Comparison of ENCODE assay signal across 2 cellular contexts in genomic region chr2:169718930-169719504, GRCh38.
A peak's percentile ranks its signal among the peaks of the same experiment; 100 is the strongest.
TF ChIP-seq lines count a peak whose summit lies in the region.

No MANE protein-coding gene starts in this region.

TF ChIP-seq in WTC11, 78 proteins besides CTCF, POLR2A, EP300 and RAD21:
- TF ChIP-seq GABPB1 (CRISPR knock-in tag; IDR thresholded peaks at IDR 0.05) (peak; percentile 98), OVOL2 (CRISPR knock-in tag; IDR thresholded peaks at IDR 0.05; ENCODE audit: borderline replicate concordance) (no peak)

TF ChIP-seq in K562, 482 proteins besides CTCF, POLR2A, EP300 and RAD21:
- TF ChIP-seq NFRKB (IDR thresholded peaks at IDR 0.05; ENCODE audit: low read depth) (no peak), CGGBP1 (CRISPR knock-in tag; IDR thresholded peaks at IDR 0.05) (no peak), MYC (IDR thresholded peaks at IDR 0.05; ENCODE audit: low read depth, low read length) (peak; percentile 33; the same call in 1 of the 2 replicates), MYC (CRISPR knock-in tag; IDR thresholded peaks at IDR 0.05; ENCODE audit: borderline replicate concordance, low read depth) (no peak), ZNF212 (CRISPR knock-in tag; IDR thresholded peaks at IDR 0.05) (no peak), KAT7 (CRISPR knock-in tag; IDR thresholded peaks at IDR 0.05; ENCODE audit: borderline replicate concordance) (no peak), ZFP91 (CRISPR knock-in tag; IDR thresholded peaks at IDR 0.05) (no peak), ZNF586 (CRISPR knock-in tag; conservative IDR thresholded peaks at IDR 0.05) (no peak), DACH1 (IDR thresholded peaks at IDR 0.05; ENCODE audit: partially characterized antibody) (no peak), TAF9B (IDR thresholded peaks at IDR 0.05; ENCODE audit: partially characterized antibody) (no peak), XRCC5 (IDR thresholded peaks at IDR 0.05; ENCODE audit: low read depth, low read length) (no peak), CBX5 (IDR thresholded peaks at IDR 0.05; ENCODE audit: borderline replicate concordance, low read depth) (no peak), MAFF (IDR thresholded peaks at IDR 0.05; ENCODE audit: low read length) (no peak), ATF6 (CRISPR knock-in tag; IDR thresholded peaks at IDR 0.05) (no peak), SNIP1 (IDR thresholded peaks at IDR 0.05; ENCODE audit: low read depth) (no peak), REST (CRISPR knock-in tag; IDR thresholded peaks at IDR 0.05; ENCODE audit: low read depth) (no peak), ZKSCAN3 (CRISPR knock-in tag; IDR thresholded peaks at IDR 0.05) (no peak), SRSF9 (IDR thresholded peaks at IDR 0.05; ENCODE audit: borderline replicate concordance, low read depth, low read length) (no peak), CBX8 (IDR thresholded peaks at IDR 0.05; ENCODE audit: borderline replicate concordance, extremely low read depth, low read depth, low read length, poor library complexity, severe bottlenecking) (no peak), HNRNPUL1 (IDR thresholded peaks at IDR 0.05; ENCODE audit: low read length) (no peak), CXXC5 (CRISPR knock-in tag; IDR thresholded peaks at IDR 0.05) (0 out of 2 replicates have a peak, but pooled peaks have one; percentile 8), CC2D1A (IDR thresholded peaks at IDR 0.05) (no peak), TGIF2 (CRISPR knock-in tag; IDR thresholded peaks at IDR 0.05) (no peak), ZBTB11 (CRISPR knock-in tag; IDR thresholded peaks at IDR 0.05) (no peak), CREB3 (tag; conservative IDR thresholded peaks at IDR 0.05; ENCODE audit: low read depth) (no peak), CTBP1 (IDR thresholded peaks at IDR 0.05; ENCODE audit: borderline replicate concordance) (peak; percentile 19; the same call in 1 of the 2 replicates), KDM4B (IDR thresholded peaks at IDR 0.05; ENCODE audit: borderline replicate concordance in 2 of 2, low read depth in 1 of 2) (no peak), PHF20 (IDR thresholded peaks at IDR 0.05; ENCODE audit: partially characterized antibody) (no peak), L3MBTL2 (IDR thresholded peaks at IDR 0.05) (peak; percentile 36; the same call in 1 of the 2 replicates), CTCFL (IDR thresholded peaks at IDR 0.05; ENCODE audit: borderline replicate concordance, insufficient read depth, low read depth, low read length, poor library complexity, severe bottlenecking) (no peak), TRIM24 (IDR thresholded peaks at IDR 0.05) (peak; percentile 27 to 34; a peak in 2 of 4 replicates), SAFB2 (IDR thresholded peaks at IDR 0.05; ENCODE audit: borderline replicate concordance, low read depth, low read length, severe bottlenecking) (no peak), HDAC1 (IDR thresholded peaks at IDR 0.05) (no peak), ZNF232 (CRISPR knock-in tag; IDR thresholded peaks at IDR 0.05) (no peak), EP400 (IDR thresholded peaks at IDR 0.05) (peak; percentile 31; the same call in 1 of the 2 replicates), CEBPG (CRISPR knock-in tag; IDR thresholded peaks at IDR 0.05) (peak; percentile 59; the same call in 1 of the 2 replicates), CEBPG (tag; conservative IDR thresholded peaks at IDR 0.05 in 1 of 2, IDR thresholded peaks at IDR 0.05 in 1 of 2) (peak in 1 of 2 experiments; percentile 59; a peak in 2 of 4 replicates), NONO (IDR thresholded peaks at IDR 0.05; ENCODE audit: low read depth in 2 of 2, low read length in 1 of 2) (no peak)
